ENCODE assay signal across 34 cellular contexts in the genomic region with DNA sequence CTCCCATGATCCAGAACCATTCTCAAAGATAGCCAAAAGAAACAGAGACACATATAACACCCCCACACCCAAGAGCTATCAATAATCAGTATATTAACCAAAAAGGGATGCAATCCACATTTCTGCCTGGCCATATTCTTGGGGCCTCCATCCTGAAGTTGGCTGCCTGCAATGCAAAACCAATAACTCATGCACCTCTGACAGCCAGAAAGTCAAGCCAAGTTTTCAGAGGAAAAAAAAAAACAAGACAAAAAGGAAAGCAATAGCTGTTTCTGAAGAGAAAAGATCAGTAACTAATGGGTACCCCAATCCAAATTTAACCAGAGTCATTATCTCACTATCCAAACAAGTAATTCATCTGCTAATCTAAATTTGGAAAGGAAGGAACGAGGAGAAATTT.
"Had no signal": no experiment of that assay in that cellular context is flagged by ENCODE, and none has a peak within 500 bp of the region (broad histone marks: within the 10 kb centered on the region; RNA-seq: fewer than 3 reads in every experiment).

No MANE protein-coding gene starts in this region.

- H3K4me3 ChIP-seq: MG63 had no signal

- DNase-seq: Karpas-422, Kasumi-1, KG1, MG63, MM.1S, MV-4-11, NCI-H1048, NCI-H1092, NCI-H1092 treated with DMSO at 0.1 percent for 48 hours, NCI-H1105, NCI-H1417, NCI-H1417 treated with DMSO at 0.1 percent for 48 hours, NCI-H1436, NCI-H1436 treated with DMSO at 0.1 percent for 48 hours, NCI-H146, NCI-H1694, NCI-H1694 treated with DMSO at 0.1 percent for 48 hours, NCI-H187, NCI-H187 treated with DMSO at 0.1 percent for 48 hours, NCI-H1930, NCI-H2029, NCI-H2029 treated with DMSO at 0.1 percent for 48 hours, NCI-H2081, NCI-H2081 treated with DMSO at 0.1 percent for 48 hours, NCI-H2107, NCI-H2171 treated with DMSO at 0.1 percent for 48 hours, NCI-H2227 treated with DMSO at 0.1 percent for 48 hours, NCI-H226, NCI-H345, NCI-H446, NCI-H446 treated with DMSO at 0.1 percent for 48 hours, NCI-H510A, NCI-H510A treated with DMSO at 0.1 percent for 48 hours, NCI-H524 had no signal
